In genomic region chr7:84363741-84364140, GRCh38 we compare ENCODE assay signal across 21 cellular contexts.
DNase-seq lines count a peak whose midpoint lies in the region; ATAC-seq, FAIRE-seq and TF ChIP-seq lines count a peak whose summit lies in the region.
"Had no signal": no experiment of that assay in that cellular context is flagged by ENCODE, and none has a peak within 500 bp of the region (broad histone marks: within the 10 kb centered on the region; RNA-seq: fewer than 3 reads in every experiment).

No MANE protein-coding gene starts in this region.

- H2BK20ac ChIP-seq in IMR-90 (ENCODE audit: low read depth, low read length) = peak overlapping the region; percentile 69; the same call in 1 of the 2 replicates

- no peaks in the 10 kb centered on the region for H3K27me3 Mint-ChIP-seq in nephron progenitor cell (ENCODE audit: low read depth, poor library complexity)
- H3K27me3 Mint-ChIP-seq: CD4-positive, alpha-beta memory T cell; IgD-negative memory B cell had no signal

- H3K4me2 ChIP-seq in IMR-90 (ENCODE audit: low read depth, low read length) = no peak overlapping the region; the same call in 1 of the 2 replicates
- H3K4me2 ChIP-seq: BLaER1 had no signal

- no peaks in the 10 kb centered on the region for H3K36me3 Mint-ChIP-seq in nephron progenitor cell (ENCODE audit: low read depth)
- H3K36me3 Mint-ChIP-seq: CD4-positive, alpha-beta memory T cell; IgD-negative memory B cell had no signal

- peaks cover 2% of the 10 kb centered on the region for H3K9me3 Mint-ChIP-seq in nephron progenitor cell

- dilution Hi-C loops in IMR-90 (cut with HindIII; ENCODE audit: low sequenced_read_pairs, unreplicated experiment) = no loop called here

- no peaks in the 10 kb centered on the region for H3K9me1 ChIP-seq in IMR-90 (ENCODE audit: insufficient read depth, low read length)

- in situ Hi-C loops in IMR-90 (cut with MboI; ENCODE audit: low sequenced_read_pairs) = no loop called here

- H4K8ac ChIP-seq in IMR-90 (ENCODE audit: low read depth in 2 of 2, low read length in 2 of 2) = peak overlapping the region in 1 of 2 experiments; percentile 74; a peak in 2 of 4 replicates

- no peaks in the 10 kb centered on the region for H4K20me1 ChIP-seq in IMR-90 (ENCODE audit: insufficient read depth, low read length)
- H4K20me1 ChIP-seq: BLaER1 had no signal

- 0 out of 3 replicates have a peak overlapping the region, but pooled peaks have one; percentile 23 for H2BK15ac ChIP-seq in IMR-90 (ENCODE audit: low read depth, low read length)

- peak overlapping the region; percentile 71 for H2BK5ac ChIP-seq in IMR-90 (ENCODE audit: low read depth, low read length, poor library complexity, severe bottlenecking)

- no peaks in the 10 kb centered on the region for H3K36me3 ChIP-seq in IMR-90 (ENCODE audit: control insufficient read depth, insufficient read depth, low read length)
- no peaks in the 10 kb centered on the region for H3K36me3 ChIP-seq in body of pancreas (replicated peaks in 1 of 2; ENCODE audit: insufficient read depth in 1 of 2, low read depth in 2 of 2)
- H3K36me3 ChIP-seq: BLaER1 had no signal

- H4K5ac ChIP-seq in IMR-90 (ENCODE audit: low read depth, low read length) = peak overlapping the region; percentile 63; the same call in 1 of the 2 replicates

- H3K27me3 ChIP-seq in IMR-90 (ENCODE audit: control insufficient read depth, insufficient read depth, low read length) (no peaks in the 10 kb centered on the region), foreskin keratinocyte (no peaks in the 10 kb centered on the region), body of pancreas (no peaks in the 10 kb centered on the region)
- H3K27me3 ChIP-seq: BLaER1 had no signal

- intact Hi-C loops in IMR-90 (cut with micrococcal nuclease) = no loop called here
- intact Hi-C loops in body of pancreas (cut with DNase I) = no loop called here

- peak overlapping the region; percentile 9; the same call in 1 of the 2 replicates for H3K27ac ChIP-seq in IMR-90 (ENCODE audit: insufficient read depth, low read length)
- peak overlapping the region; percentile 62 for H3K27ac ChIP-seq in foreskin keratinocyte
- H3K27ac ChIP-seq in body of pancreas = no peak overlapping the region
- H3K27ac ChIP-seq: BLaER1 had no signal

- H3K4me3 ChIP-seq in IMR-90 (ENCODE audit: insufficient read depth, low read depth, low read length) (no peak overlapping the region), body of pancreas (no peak overlapping the region)
- H3K4me3 ChIP-seq: BLaER1 had no signal

- peak overlapping the region; percentile 69 for H2BK120ac ChIP-seq in IMR-90 (ENCODE audit: low read depth, low read length)

- POLR2A ChIA-PET in IMR-90 (lab: Charles Lee; ENCODE audit: unreplicated experiment) = no interaction called here

- H3K27ac Mint-ChIP-seq in nephron progenitor cell = no peak overlapping the region
- H3K27ac Mint-ChIP-seq: CD4-positive, alpha-beta memory T cell; IgD-negative memory B cell had no signal

- TF ChIP-seq RAD21 in IMR-90 (IDR thresholded peaks at IDR 0.05; ENCODE audit: low read length) = no peak

- H3K23ac ChIP-seq in IMR-90 (ENCODE audit: low read depth, low read length) = peak overlapping the region; percentile 18; the same call in 1 of the 2 replicates

- H2AFZ ChIP-seq in IMR-90 (replicated peaks; ENCODE audit: low read length, poor library complexity) = no peak overlapping the region

- H3K18ac ChIP-seq in IMR-90 (ENCODE audit: low read depth, low read length) = peak overlapping the region; percentile 97; the same call in 1 of the 2 replicates

- no peak overlapping the region for H3K56ac ChIP-seq in IMR-90 (ENCODE audit: extremely low read depth, insufficient read depth, low read length)

- no peak for DNase-seq in IMR-90
- no peak for DNase-seq in foreskin keratinocyte
- no peak for DNase-seq in body of pancreas
- DNase-seq in GM19238 (ENCODE audit: insufficient read length, low spot score) = no peak
- DNase-seq in nephron progenitor cell = no peak
- DNase-seq: 8988T; CD4-positive, alpha-beta memory T cell; DMS153; GDM1; Karpas-422; NCI-H1417 treated with DMSO at 0.1 percent for 48 hours; NCI-H1930; NCI-H226; NCI-H524 had no signal

- 0 out of 2 replicates have a peak, but pooled peaks have one; percentile 17 for ATAC-seq in IMR-90 (ENCODE audit: low read depth)
- ATAC-seq in SK-N-SH treated with all-trans-retinoic acid at 6 μM for 48 hours = peak; percentile 47; the same call in 1 of the 3 replicates
- no peak for ATAC-seq in foreskin keratinocyte
- ATAC-seq in body of pancreas = no peak
- no peak for ATAC-seq in HG02840 (IDR thresholded peaks at IDR 0.05; ENCODE audit: low FRiP score, unreplicated experiment)

- CTCF ChIA-PET in IMR-90 (lab: Yijun Ruan, JAX) = no interaction called here

- H2AK5ac ChIP-seq in IMR-90 (ENCODE audit: low read depth, low read length) = peak overlapping the region; percentile 20; the same call in 1 of the 2 replicates

- no peak overlapping the region for H3K9ac ChIP-seq in IMR-90 (ENCODE audit: low read depth, low read length)
- H3K9ac ChIP-seq: BLaER1 had no signal

- H3K79me1 ChIP-seq in IMR-90 (ENCODE audit: low read depth in 1 of 2, low read length in 2 of 2) = no peaks in the 10 kb centered on the region

- H3K14ac ChIP-seq in IMR-90 (replicated peaks; ENCODE audit: low read depth, low read length) = peak overlapping the region; percentile 12; the same call in 1 of the 2 replicates

- H4K91ac ChIP-seq in IMR-90 (ENCODE audit: insufficient read depth, low read depth, low read length) = peak overlapping the region; percentile 69; the same call in 1 of the 2 replicates

- no peak overlapping the region for H3K4me3 Mint-ChIP-seq in nephron progenitor cell
- H3K4me3 Mint-ChIP-seq: CD4-positive, alpha-beta memory T cell; IgD-negative memory B cell had no signal

- TF ChIP-seq CTCF in IMR-90 (conservative IDR thresholded peaks at IDR 0.05; ENCODE audit: low read depth, low read length) (no peak), foreskin keratinocyte (conservative IDR thresholded peaks at IDR 0.05) (no peak), body of pancreas (IDR thresholded peaks at IDR 0.05) (no peak), nephron progenitor cell (IDR thresholded peaks at IDR 0.05) (no peak)

- H3K9me3 ChIP-seq in IMR-90 (ENCODE audit: control insufficient read depth, insufficient read depth, low read length) = no peaks in the 10 kb centered on the region
- H3K9me3 ChIP-seq in body of pancreas = no peaks in the 10 kb centered on the region
- H3K9me3 ChIP-seq: BLaER1 had no signal

- no peak for TF ChIP-seq POLR2A in IMR-90 (IDR thresholded peaks at IDR 0.05; ENCODE audit: low read depth, low read length)
- no peak for TF ChIP-seq POLR2A in body of pancreas (IDR thresholded peaks at IDR 0.05)

- H3K4ac ChIP-seq in IMR-90 (ENCODE audit: low read depth, low read length) = peak overlapping the region; percentile 8; the same call in 1 of the 2 replicates

- H3K4me1 ChIP-seq in IMR-90 (ENCODE audit: control insufficient read depth, insufficient read depth, low read length) (peaks cover 7% of the 10 kb centered on the region), foreskin keratinocyte (peaks cover 7% of the 10 kb centered on the region), body of pancreas (no peaks in the 10 kb centered on the region)
- H3K4me1 ChIP-seq: BLaER1 had no signal

- H3K4me1 Mint-ChIP-seq in nephron progenitor cell = no peaks in the 10 kb centered on the region
- H3K4me1 Mint-ChIP-seq: CD4-positive, alpha-beta memory T cell; IgD-negative memory B cell had no signal

- peak; percentile 14 for FAIRE-seq in A204.1 (lab: Jason Lieb, UNC)
- FAIRE-seq: GM19239, HTR-8/SVneo had no signal

- H2AK9ac ChIP-seq in IMR-90 (replicated peaks; ENCODE audit: low read depth, low read length, poor library complexity) = no peak overlapping the region

- no TSS peak for BruUV-seq in IMR-90 (replicated peaks; lab: Mats Ljungman, UMichigan)

TF ChIP-seq in IMR-90, 13 proteins besides CTCF, POLR2A, EP300 and RAD21 (continues in another document):
- TF ChIP-seq CEBPB (IDR thresholded peaks at IDR 0.05; ENCODE audit: low read depth, low read length) = no peak
- no peak for TF ChIP-seq FOS (IDR thresholded peaks at IDR 0.05; ENCODE audit: low read depth, low read length)
- no peak for TF ChIP-seq USF2 (IDR thresholded peaks at IDR 0.05; ENCODE audit: low read depth, low read length)
- no peak for TF ChIP-seq RFX5 (IDR thresholded peaks at IDR 0.05; ENCODE audit: low read depth, low read length)
- no peak for TF ChIP-seq CHD1 (IDR thresholded peaks at IDR 0.05; ENCODE audit: low read depth, low read length)
- no peak for TF ChIP-seq RCOR1 (IDR thresholded peaks at IDR 0.05; ENCODE audit: insufficient replicate concordance, low read length)
- no peak for TF ChIP-seq MXI1 (IDR thresholded peaks at IDR 0.05; ENCODE audit: borderline replicate concordance, low read depth, low read length)
- TF ChIP-seq NFE2L2 (IDR thresholded peaks at IDR 0.05; ENCODE audit: low read depth, low read length) = no peak

TF ChIP-seq in SK-N-SH treated with all-trans-retinoic acid at 6 μM for 48 hours, 23 proteins besides CTCF, POLR2A, EP300 and RAD21:
- TF ChIP-seq OSR1 (CRISPR knock-in tag; IDR thresholded peaks at IDR 0.05) = no peak

Comparison
In these comparisons a context has a peak if more than half of its experiments do, and no peak if none do; other contexts are left out.
1. ATAC-seq: peak in IMR-90 (single experiment) and SK-N-SH treated with all-trans-retinoic acid at 6 μM for 48 hours (single experiment); none in foreskin keratinocyte (single experiment), body of pancreas (single experiment) and HG02840 (single experiment).
2. H3K27ac ChIP-seq: peak in IMR-90 (single experiment) and foreskin keratinocyte (single experiment); none in body of pancreas (0 of 4).